In genomic region chr1:223077434-223077833, GRCh38 we compare ENCODE assay signal across 1 cellular context.
TF ChIP-seq lines count a peak whose summit lies in the region.

No MANE protein-coding gene starts in this region.

TF ChIP-seq in GM23338, 12 proteins besides CTCF, POLR2A, EP300 and RAD21:
- TF ChIP-seq ZNF462 (CRISPR knock-in tag; IDR thresholded peaks at IDR 0.05) (no peak), EZH2phosphoT487 (IDR thresholded peaks at IDR 0.05; ENCODE audit: unreplicated experiment) (no peak), REST (IDR thresholded peaks at IDR 0.05; ENCODE audit: unreplicated experiment) (no peak), NANOG (IDR thresholded peaks at IDR 0.05; ENCODE audit: borderline replicate concordance) (no peak), STAT1 (IDR thresholded peaks at IDR 0.05; ENCODE audit: unreplicated experiment) (no peak), JUNB (IDR thresholded peaks at IDR 0.05; ENCODE audit: unreplicated experiment) (no peak), ZNF331 (CRISPR knock-in tag; IDR thresholded peaks at IDR 0.05; ENCODE audit: low read depth) (no peak), CREB1 (CRISPR knock-in tag; IDR thresholded peaks at IDR 0.05; ENCODE audit: low read depth) (no peak), ZNF114 (CRISPR knock-in tag; IDR thresholded peaks at IDR 0.05) (no peak), POLR2AphosphoS5 (IDR thresholded peaks at IDR 0.05; ENCODE audit: low read depth) (no peak), EZH2 (IDR thresholded peaks at IDR 0.05; ENCODE audit: low read depth, unreplicated experiment) (no peak)
- TF ChIP-seq, protein P1, sequence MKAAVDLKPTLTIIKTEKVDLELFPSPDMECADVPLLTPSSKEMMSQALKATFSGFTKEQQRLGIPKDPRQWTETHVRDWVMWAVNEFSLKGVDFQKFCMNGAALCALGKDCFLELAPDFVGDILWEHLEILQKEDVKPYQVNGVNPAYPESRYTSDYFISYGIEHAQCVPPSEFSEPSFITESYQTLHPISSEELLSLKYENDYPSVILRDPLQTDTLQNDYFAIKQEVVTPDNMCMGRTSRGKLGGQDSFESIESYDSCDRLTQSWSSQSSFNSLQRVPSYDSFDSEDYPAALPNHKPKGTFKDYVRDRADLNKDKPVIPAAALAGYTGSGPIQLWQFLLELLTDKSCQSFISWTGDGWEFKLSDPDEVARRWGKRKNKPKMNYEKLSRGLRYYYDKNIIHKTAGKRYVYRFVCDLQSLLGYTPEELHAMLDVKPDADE (IDR thresholded peaks at IDR 0.05), result no peak
TF ChIP-seq in GM23338: peak in this region for 0.
